In the genomic region with DNA sequence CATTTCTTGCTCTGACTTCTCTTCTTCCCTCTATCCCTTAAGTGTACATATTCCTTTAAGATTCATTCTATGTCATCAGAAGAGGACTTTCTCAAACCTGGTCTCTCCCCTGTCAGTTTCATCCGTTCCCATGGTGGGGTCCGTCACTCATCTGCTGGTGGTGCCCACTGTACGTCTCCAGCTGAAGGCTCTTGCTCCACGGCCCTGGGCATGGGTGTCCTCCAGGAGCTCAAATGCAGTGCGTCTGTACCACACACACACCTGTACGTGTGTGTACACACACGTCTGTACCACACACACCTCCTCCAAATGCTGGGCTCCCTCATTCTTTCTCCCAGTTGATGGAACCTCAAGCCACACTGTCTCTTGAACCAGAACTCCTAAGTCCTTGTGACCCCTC, we compare ENCODE assay signal across 19 cellular contexts.
A peak's percentile ranks its signal among the peaks of the same experiment; 100 is the strongest.
DNase-seq lines count a peak whose midpoint lies in the region; ATAC-seq and TF ChIP-seq lines count a peak whose summit lies in the region.
"Had no signal": no experiment of that assay in that cellular context is flagged by ENCODE, and none has a peak within 500 bp of the region (broad histone marks: within the 10 kb centered on the region; RNA-seq: fewer than 3 reads in every experiment).

No MANE protein-coding gene starts in this region.

- no peak for ATAC-seq in Right ventricle myocardium superior (ENCODE audit: poor library complexity)
- peak; percentile 24 for ATAC-seq in stimulated activated memory B cell treated with anti-CD40 and anti-IgM and Interleukin-4, amounts not matched to agents 10 μg/mL and 1 μg/mL and 100 μg/mL, for 72 hours
- no peak for ATAC-seq in HG03045 (IDR thresholded peaks at IDR 0.05; ENCODE audit: unreplicated experiment)
- ATAC-seq: Right ventricle myocardium inferior had no signal

- no peaks in the 10 kb centered on the region for H3K4me1 Mint-ChIP-seq in stimulated activated memory B cell treated with anti-CD40 and anti-IgM and Interleukin-4, amounts not matched to agents 10 μg/mL and 1 μg/mL and 100 μg/mL, for 72 hours

- DNase-seq in left ventricle myocardium inferior (no peak), Right ventricle myocardium superior (no peak), uterus (no peak), LoVo (ENCODE audit: low spot score) (no peak), cortex of kidney (lab: John Stamatoyannopoulos, UW) (no peak)
- DNase-seq: BE2C; Caco-2; CD4-positive, alpha-beta T cell; NCI-H1092 treated with DMSO at 0.1 percent for 48 hours; NCI-H146; NCI-H2081; NCI-H2171 treated with DMSO at 0.1 percent for 48 hours; NCI-H446; NCI-H69 had no signal

- no peaks in the 10 kb centered on the region for H3K9me3 ChIP-seq in left ventricle myocardium inferior (replicated peaks)
- no peaks in the 10 kb centered on the region for H3K9me3 ChIP-seq in muscle layer of duodenum (ENCODE audit: control insufficient read depth in 1 of 2, low read length in 2 of 2)
- H3K9me3 ChIP-seq in uterus: no peaks in the 10 kb centered on the region
- H3K9me3 ChIP-seq: BE2C, Caco-2, HAP-1 had no signal

- TF ChIP-seq CTCF in left ventricle myocardium inferior (IDR thresholded peaks at IDR 0.05; ENCODE audit: borderline replicate concordance) (no peak), uterus (IDR thresholded peaks at IDR 0.05) (no peak)

- H3K4me1 ChIP-seq in left ventricle myocardium inferior: peaks cover 26% of the 10 kb centered on the region
- H3K4me1 ChIP-seq in muscle layer of duodenum (ENCODE audit: control insufficient read depth in 1 of 2, insufficient read depth in 2 of 2, low read length in 2 of 2): peaks cover 0 to 5% of the 10 kb centered on the region in 2 donors
- H3K4me1 ChIP-seq in uterus: peaks cover 0 to 5% of the 10 kb centered on the region in 2 donors
- H3K4me1 ChIP-seq: BE2C, Caco-2 had no signal

- H3K27ac ChIP-seq in left ventricle myocardium inferior (replicated peaks): peak overlapping the region; percentile 36
- peak overlapping the region; percentile 17 for H3K27ac ChIP-seq in muscle layer of duodenum (ENCODE audit: low read length)
- peak overlapping the region; percentile 41 to 64 for H3K27ac ChIP-seq in uterus

- peaks cover 22% of the 10 kb centered on the region for H3K27me3 Mint-ChIP-seq in stimulated activated memory B cell treated with anti-CD40 and anti-IgM and Interleukin-4, amounts not matched to agents 10 μg/mL and 1 μg/mL and 100 μg/mL, for 72 hours

- H3K27ac Mint-ChIP-seq in stimulated activated memory B cell treated with anti-CD40 and anti-IgM and Interleukin-4, amounts not matched to agents 10 μg/mL and 1 μg/mL and 100 μg/mL, for 72 hours: no peak overlapping the region
- H3K27ac Mint-ChIP-seq: CD4-positive, alpha-beta T cell had no signal

- H3K36me3 Mint-ChIP-seq in stimulated activated memory B cell treated with anti-CD40 and anti-IgM and Interleukin-4, amounts not matched to agents 10 μg/mL and 1 μg/mL and 100 μg/mL, for 72 hours: no peaks in the 10 kb centered on the region

- H3K9me3 Mint-ChIP-seq in stimulated activated memory B cell treated with anti-CD40 and anti-IgM and Interleukin-4, amounts not matched to agents 10 μg/mL and 1 μg/mL and 100 μg/mL, for 72 hours: no peaks in the 10 kb centered on the region
- H3K9me3 Mint-ChIP-seq: CD4-positive, alpha-beta T cell had no signal

- no peaks in the 10 kb centered on the region for H3K36me3 ChIP-seq in left ventricle myocardium inferior
- no peaks in the 10 kb centered on the region for H3K36me3 ChIP-seq in muscle layer of duodenum (ENCODE audit: control insufficient read depth in 1 of 2, insufficient read depth in 2 of 2, low read length in 2 of 2)
- no peaks in the 10 kb centered on the region for H3K36me3 ChIP-seq in uterus
- H3K36me3 ChIP-seq: BE2C, HAP-1 had no signal

- intact Hi-C loops in left ventricle myocardium inferior (cut with micrococcal nuclease) (no loop called here), Right ventricle myocardium superior (cut with DNase I) (no loop called here), uterus (cut with DNase I; ENCODE audit: low total_unique reads) (no loop called here)

- no peaks in the 10 kb centered on the region for H3K27me3 ChIP-seq in left ventricle myocardium inferior (ENCODE audit: low read depth)
- no peaks in the 10 kb centered on the region for H3K27me3 ChIP-seq in muscle layer of duodenum (ENCODE audit: low read depth, low read length)
- H3K27me3 ChIP-seq in uterus: no peaks in the 10 kb centered on the region
- H3K27me3 ChIP-seq: BE2C had no signal

- TF ChIP-seq POLR2A in uterus (IDR thresholded peaks at IDR 0.05): no peak

- H3K4me3 Mint-ChIP-seq in stimulated activated memory B cell treated with anti-CD40 and anti-IgM and Interleukin-4, amounts not matched to agents 10 μg/mL and 1 μg/mL and 100 μg/mL, for 72 hours: no peak overlapping the region
- H3K4me3 Mint-ChIP-seq: CD4-positive, alpha-beta T cell had no signal

- no peak overlapping the region for H3K4me3 ChIP-seq in left ventricle myocardium inferior
- H3K4me3 ChIP-seq in muscle layer of duodenum (ENCODE audit: low read depth in 1 of 2, low read length in 2 of 2): no peak overlapping the region
- H3K4me3 ChIP-seq in uterus: no peak overlapping the region
- H3K4me3 ChIP-seq: HAP-1 had no signal
